8 cellular contexts compared by ENCODE assay signal in the genomic region with DNA sequence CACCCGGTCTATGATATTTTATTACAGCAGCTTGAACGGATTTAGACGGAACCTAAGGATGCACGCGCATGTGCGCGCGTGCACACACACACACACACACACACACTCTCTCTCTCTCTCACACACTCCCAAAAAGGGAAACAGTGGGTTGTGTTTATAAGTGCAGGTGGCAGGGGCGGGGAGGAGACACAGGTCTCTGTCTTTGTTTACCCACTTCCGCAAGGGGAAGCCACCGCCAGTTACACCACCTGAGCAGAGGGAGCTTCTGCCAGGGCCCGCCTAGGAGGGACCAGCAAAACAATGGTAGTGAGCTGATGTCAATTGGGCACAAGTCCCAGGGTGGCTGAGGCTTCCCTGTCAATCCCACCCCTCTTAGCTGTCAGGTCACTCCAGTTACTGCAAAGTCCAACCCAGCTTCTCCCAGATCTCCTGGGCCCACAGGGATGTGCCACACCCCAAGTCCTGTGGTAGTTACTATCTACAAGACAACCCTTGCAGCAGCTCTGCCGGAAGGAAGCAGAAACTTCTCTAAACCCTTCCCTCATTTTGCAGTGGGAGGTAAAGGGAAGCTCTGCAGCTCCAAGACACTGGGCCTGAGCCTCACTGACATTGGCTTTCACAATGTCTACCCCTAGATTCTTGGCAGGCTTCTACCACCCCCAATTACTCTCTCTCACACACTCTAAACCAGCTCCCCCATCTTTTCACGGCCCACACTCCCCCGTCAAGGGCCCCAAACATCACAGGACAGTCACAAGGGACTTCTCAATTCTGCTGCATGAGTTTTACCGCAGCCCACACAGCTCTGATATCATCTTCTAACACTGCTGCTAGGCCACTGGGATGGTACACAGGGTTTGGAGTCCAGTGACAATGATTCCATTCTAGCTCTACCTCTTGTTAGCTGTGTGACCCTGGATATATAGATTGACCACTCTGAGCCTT. TPM values are rescaled to one million over a fixed set of nuclear protein-coding genes. Genes with fewer than 3 reads are reported as not detected.
DNase-seq lines count a peak whose midpoint lies in the region; ATAC-seq, FAIRE-seq and TF ChIP-seq lines count a peak whose summit lies in the region.

No MANE protein-coding gene starts in this region.

- peak overlapping the region; percentile 82 for H3K27ac Mint-ChIP-seq in type B pancreatic cell

- TF ChIP-seq CTCF in type B pancreatic cell (conservative IDR thresholded peaks at IDR 0.05) (no peak), D721Med (IDR thresholded peaks at IDR 0.05; ENCODE audit: insufficient read depth, missing control alignments) (no peak)

- peak; percentile 89 for ATAC-seq in HG03064 (IDR thresholded peaks at IDR 0.05; ENCODE audit: low read depth, unreplicated experiment)

- DNase-seq in NCI-H1694 treated with DMSO at 0.1 percent for 48 hours (lab: John Stamatoyannopoulos, UW), result peak; percentile 2
- no peak for DNase-seq in NCI-H1694 (lab: John Stamatoyannopoulos, UW)
- peak; percentile 97 for DNase-seq in OCI-M1 (lab: John Stamatoyannopoulos, UW)
- DNase-seq in activated effector memory CD4-positive, alpha-beta T cell treated with Interleukin-2 at 50 U/mL for 16 hours, result peak; percentile 81
- DNase-seq in type B pancreatic cell (ENCODE audit: extremely low spot score, unreplicated experiment), result no peak
- DNase-seq in D721Med (ENCODE audit: insufficient read length, low spot score), result no peak

- H3K4me3 Mint-ChIP-seq in type B pancreatic cell, result peak overlapping the region; percentile 5

- no peaks in the 10 kb centered on the region for H3K27me3 ChIP-seq in mucosa of rectum (ENCODE audit: control insufficient read depth in 2 of 2, insufficient read depth in 2 of 2, low read length in 2 of 2)

- H3K27me3 Mint-ChIP-seq in type B pancreatic cell, result no peaks in the 10 kb centered on the region

- H3K9ac ChIP-seq in mucosa of rectum (ENCODE audit: low read depth in 1 of 2, low read length in 2 of 2), result peak overlapping the region; percentile 35 to 62

- H3K27ac ChIP-seq in mucosa of rectum (ENCODE audit: low read depth in 2 of 2, low read length in 2 of 2), result peak overlapping the region; percentile 89 to 94

- no peaks in the 10 kb centered on the region for H3K9me3 ChIP-seq in mucosa of rectum (ENCODE audit: control insufficient read depth in 2 of 2, low read length in 2 of 2)

- H3K4me3 ChIP-seq in mucosa of rectum (ENCODE audit: low read length in 2 of 2), result peak overlapping the region in 1 of 2 donors; percentile 53

- H3K4me1 Mint-ChIP-seq in type B pancreatic cell (ENCODE audit: unreplicated experiment), result peaks cover 17% of the 10 kb centered on the region

- H3K36me3 ChIP-seq in mucosa of rectum (ENCODE audit: control insufficient read depth in 2 of 2, insufficient read depth in 2 of 2, low read length in 2 of 2), result peaks cover 4 to 8% of the 10 kb centered on the region in 2 donors

- H3K9me3 Mint-ChIP-seq in type B pancreatic cell, result no peaks in the 10 kb centered on the region

- FAIRE-seq in D721Med (lab: Jason Lieb, UNC), result no peak

- peaks cover 11% of the 10 kb centered on the region for H3K36me3 Mint-ChIP-seq in type B pancreatic cell

- peaks cover 40 to 53% of the 10 kb centered on the region in 2 donors for H3K4me1 ChIP-seq in mucosa of rectum (ENCODE audit: control insufficient read depth in 2 of 2, insufficient read depth in 2 of 2, low read length in 2 of 2)

RNA-seq across cellular contexts. Expression of gene ANXA11, which starts 17.6 kb away (rescaled TPM):
- 122 and 248 TPM in 2 replicates for total RNA-seq in type B pancreatic cell (ENCODE audit: low replicate concordance)

RNA-seq across cellular contexts. Expression of gene PLAC9, which starts 55.2 kb away (rescaled TPM):
- total RNA-seq in type B pancreatic cell (ENCODE audit: low replicate concordance), result 8.2 TPM in 1 of 2 replicates, not detected in the other

Comparison
In these comparisons a context has a peak if more than half of its experiments do, and no peak if none do; other contexts are left out.
1. DNase-seq: peak in NCI-H1694 treated with DMSO at 0.1 percent for 48 hours (single experiment), OCI-M1 (single experiment) and activated effector memory CD4-positive, alpha-beta T cell treated with Interleukin-2 at 50 U/mL for 16 hours (single experiment); none in NCI-H1694 (single experiment), type B pancreatic cell (single experiment) and D721Med (single experiment).